ENCODE assay signal across 16 cellular contexts in the genomic region with DNA sequence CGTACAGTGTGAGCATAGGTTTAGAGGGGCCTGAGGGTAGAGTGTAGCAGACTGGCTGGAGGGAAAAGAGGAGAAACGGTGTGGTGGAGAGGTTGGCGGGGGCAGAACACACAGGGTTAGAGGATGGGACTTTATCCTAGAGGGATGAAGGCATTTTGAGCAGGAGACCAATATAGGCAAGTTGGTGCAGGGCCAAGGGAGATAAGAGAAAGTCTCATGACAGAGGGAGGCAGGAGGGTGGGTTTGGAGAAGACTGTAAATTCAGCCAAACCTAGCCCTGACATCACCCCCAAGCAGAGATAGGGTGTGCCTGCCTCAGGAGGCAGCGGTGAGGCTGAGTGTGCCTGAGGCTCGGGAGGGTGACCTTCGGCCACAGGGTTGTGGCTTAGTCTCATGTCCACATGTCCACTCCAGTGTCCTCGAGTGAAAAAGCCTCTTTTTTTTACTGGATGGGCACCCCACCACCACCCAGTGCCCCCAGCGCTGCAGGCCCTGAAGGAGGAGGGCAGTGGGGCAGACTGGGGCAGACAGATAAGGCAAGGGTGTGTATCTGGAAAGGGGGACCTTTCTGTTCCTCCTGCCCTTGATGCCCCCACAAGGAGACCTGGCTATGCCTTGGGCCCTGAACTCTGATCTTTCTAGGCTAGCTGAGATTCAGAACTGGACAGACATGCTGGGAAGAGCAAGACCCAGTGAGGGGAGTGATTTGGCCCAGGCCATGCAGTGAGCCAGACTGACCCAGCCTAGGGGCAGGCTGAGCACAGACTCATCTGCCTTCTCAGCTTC.
DNase-seq lines count a peak whose midpoint lies in the region; ATAC-seq, FAIRE-seq and TF ChIP-seq lines count a peak whose summit lies in the region.
"Had no signal": no experiment of that assay in that cellular context is flagged by ENCODE, and none has a peak within 500 bp of the region (broad histone marks: within the 10 kb centered on the region; RNA-seq: fewer than 3 reads in every experiment).

No MANE protein-coding gene starts in this region.

- POLR2A ChIA-PET in naive thymus-derived CD8-positive, alpha-beta T cell (lab: Charles Lee): interaction anchor here (1.7 kb wide), 1 partner anchor 48 kb away, joined by 5 read pairs; no protein-coding TSS in a partner anchor

- no peaks in the 10 kb centered on the region for H3K9me3 ChIP-seq in uterus
- H3K9me3 ChIP-seq: neutrophil had no signal

- ATAC-seq in stimulated activated naive CD8-positive, alpha-beta T cell treated with anti-CD3 and anti-CD28 coated beads, Interleukin-15, amount 100 ng/mL, for 72 hours: peak; percentile 19
- no peak for ATAC-seq in stimulated activated naive CD8-positive, alpha-beta T cell treated with anti-CD3 and anti-CD28 coated beads, Interleukin-15, Interleukin-2, amounts not matched to agents 100 U/mL and 50 U/mL, for 24 hours
- no peak for ATAC-seq in naive thymus-derived CD8-positive, alpha-beta T cell

- no peaks in the 10 kb centered on the region for H3K9me3 Mint-ChIP-seq in stimulated activated naive CD8-positive, alpha-beta T cell treated with anti-CD3 and anti-CD28 coated beads, Interleukin-15, amount 100 ng/mL, for 72 hours
- no peaks in the 10 kb centered on the region for H3K9me3 Mint-ChIP-seq in endothelial cell (ENCODE audit: unreplicated experiment)
- no peaks in the 10 kb centered on the region for H3K9me3 Mint-ChIP-seq in naive thymus-derived CD8-positive, alpha-beta T cell
- H3K9me3 Mint-ChIP-seq: H9 had no signal

- H3K27ac Mint-ChIP-seq in stimulated activated naive CD8-positive, alpha-beta T cell treated with anti-CD3 and anti-CD28 coated beads, Interleukin-15, amount 100 ng/mL, for 72 hours: peak overlapping the region; percentile 0 to 68
- H3K27ac Mint-ChIP-seq in endothelial cell (ENCODE audit: unreplicated experiment): peak overlapping the region; percentile 91
- peak overlapping the region in 9 of 10 donors; percentile 26 to 88 (median 57) for H3K27ac Mint-ChIP-seq in naive thymus-derived CD8-positive, alpha-beta T cell

- no peak for TF ChIP-seq POLR2A in uterus (IDR thresholded peaks at IDR 0.05)

- no peaks in the 10 kb centered on the region for H3K36me3 ChIP-seq in uterus

- H3K27me3 Mint-ChIP-seq in stimulated activated naive CD8-positive, alpha-beta T cell treated with anti-CD3 and anti-CD28 coated beads, Interleukin-15, amount 100 ng/mL, for 72 hours: no peaks in the 10 kb centered on the region
- H3K27me3 Mint-ChIP-seq in endothelial cell (ENCODE audit: unreplicated experiment): peaks cover 14% of the 10 kb centered on the region
- no peaks in the 10 kb centered on the region for H3K27me3 Mint-ChIP-seq in naive thymus-derived CD8-positive, alpha-beta T cell

- H3K4me1 ChIP-seq in uterus: no peaks in the 10 kb centered on the region

- no peak for FAIRE-seq in HTR-8/SVneo (lab: Jason Lieb, UNC)
- FAIRE-seq: D721Med had no signal

- intact Hi-C loops in uterus (cut with DNase I; ENCODE audit: low total_unique reads): no loop called here

- peaks cover 49% of the 10 kb centered on the region for H3K36me3 Mint-ChIP-seq in endothelial cell (ENCODE audit: low read depth, unreplicated experiment)
- H3K36me3 Mint-ChIP-seq in naive thymus-derived CD8-positive, alpha-beta T cell: no peaks in the 10 kb centered on the region

- H3K4me1 Mint-ChIP-seq in stimulated activated naive CD8-positive, alpha-beta T cell treated with anti-CD3 and anti-CD28 coated beads, Interleukin-15, amount 100 ng/mL, for 72 hours: peaks cover 75% of the 10 kb centered on the region
- peaks cover 54% of the 10 kb centered on the region for H3K4me1 Mint-ChIP-seq in endothelial cell (ENCODE audit: unreplicated experiment)
- H3K4me1 Mint-ChIP-seq in naive thymus-derived CD8-positive, alpha-beta T cell: peaks cover 40 to 73% (median 65%) of the 10 kb centered on the region in 4 donors

- no peak for DNase-seq in stimulated activated naive CD8-positive, alpha-beta T cell treated with anti-CD3 and anti-CD28 coated beads, Interleukin-15, amount 100 ng/mL, for 72 hours
- no peak for DNase-seq in stimulated activated naive CD8-positive, alpha-beta T cell treated with anti-CD3 and anti-CD28 coated beads, Interleukin-15, Interleukin-2, amounts not matched to agents 100 U/mL and 50 U/mL, for 24 hours
- DNase-seq in endothelial cell (ENCODE audit: low spot score): no peak
- DNase-seq in naive thymus-derived CD8-positive, alpha-beta T cell: peak in 1 of 10 donors; percentile 24
- peak; percentile 5 to 6 for DNase-seq in uterus
- DNase-seq in NCI-H2081 treated with DMSO at 0.1 percent for 48 hours (lab: John Stamatoyannopoulos, UW): no peak
- no peak for DNase-seq in effector CD4-positive, alpha-beta T cell
- no peak for DNase-seq in HTR-8/SVneo (ENCODE audit: insufficient read length, low spot score)
- DNase-seq: activated CD4-positive, alpha-beta T cell treated with anti-CD3 and anti-CD28 coated beads, Interleukin-2, amount 50 U/mL, for 1 hour; activated gamma-delta T cell; cerebellar nuclear complex; H9; MM.1S had no signal

- H3K27me3 ChIP-seq in uterus: no peaks in the 10 kb centered on the region
- H3K27me3 ChIP-seq: hepatocyte, neutrophil had no signal

- no peak for TF ChIP-seq CTCF in endothelial cell (IDR thresholded peaks at IDR 0.05; ENCODE audit: unreplicated experiment)
- no peak for TF ChIP-seq CTCF in uterus (IDR thresholded peaks at IDR 0.05)

- no peak overlapping the region for H3K4me3 Mint-ChIP-seq in stimulated activated naive CD8-positive, alpha-beta T cell treated with anti-CD3 and anti-CD28 coated beads, Interleukin-15, amount 100 ng/mL, for 72 hours
- H3K4me3 Mint-ChIP-seq in endothelial cell (ENCODE audit: unreplicated experiment): peak overlapping the region; percentile 68
- no peak overlapping the region for H3K4me3 Mint-ChIP-seq in naive thymus-derived CD8-positive, alpha-beta T cell
- H3K4me3 Mint-ChIP-seq: H9 had no signal

- no peak overlapping the region for H3K4me3 ChIP-seq in uterus
- H3K4me3 ChIP-seq: hepatocyte had no signal

- H3K27ac ChIP-seq in uterus: no peak overlapping the region
- H3K27ac ChIP-seq: hepatocyte, neutrophil had no signal

Comparison
In these comparisons a context has a peak if more than half of its experiments do, and no peak if none do; other contexts are left out.
1. DNase-seq: peak in uterus (2 of 2); none in stimulated activated naive CD8-positive, alpha-beta T cell treated with anti-CD3 and anti-CD28 coated beads, Interleukin-15, amount 100 ng/mL, for 72 hours (0 of 2), stimulated activated naive CD8-positive, alpha-beta T cell treated with anti-CD3 and anti-CD28 coated beads, Interleukin-15, Interleukin-2, amounts not matched to agents 100 U/mL and 50 U/mL, for 24 hours (single experiment), endothelial cell (single experiment), NCI-H2081 treated with DMSO at 0.1 percent for 48 hours (single experiment), effector CD4-positive, alpha-beta T cell (single experiment) and HTR-8/SVneo (single experiment).
2. H3K27ac Mint-ChIP-seq: peak in every context shown above with its lines; median percentile 91 in endothelial cell; 57 in naive thymus-derived CD8-positive, alpha-beta T cell; 34 in stimulated activated naive CD8-positive, alpha-beta T cell treated with anti-CD3 and anti-CD28 coated beads, Interleukin-15, amount 100 ng/mL, for 72 hours.